ENCODE assay signal across 12 cellular contexts in genomic region chr6:154932562-154933027, GRCh38.
A peak's percentile ranks its signal among the peaks of the same experiment; 100 is the strongest.
DNase-seq lines count a peak whose midpoint lies in the region; ATAC-seq, FAIRE-seq and TF ChIP-seq lines count a peak whose summit lies in the region.
"Had no signal": no experiment of that assay in that cellular context is flagged by ENCODE, and none has a peak within 500 bp of the region (broad histone marks: within the 10 kb centered on the region; RNA-seq: fewer than 3 reads in every experiment).

No MANE protein-coding gene starts in this region.

- peak; percentile 45 for DNase-seq in AG04450 (ENCODE audit: low read depth, low spot score)
- DNase-seq in HT-29 (ENCODE audit: low spot score): peak; percentile 14
- DNase-seq in astrocyte (ENCODE audit: low read depth): peak; percentile 85
- DNase-seq in iPS-NIHi7 (ENCODE audit: extremely low spot score): peak; percentile 69
- no peak for DNase-seq in stimulated activated naive CD4-positive, alpha-beta T cell treated with Interleukin-2 at 50 U/mL for 16 hours (lab: John Stamatoyannopoulos, UW)
- DNase-seq: activated CD8-positive, alpha-beta memory T cell treated with anti-CD3 and anti-CD28 coated beads, Interleukin-2, amount 10 ng/mL, durations not matched to agents 7 days and 5 days; COR-L47; NCI-H1417 had no signal

- H3K9me3 ChIP-seq in AG04450 (ENCODE audit: control insufficient read depth, insufficient read depth, low read length) (no peaks in the 10 kb centered on the region), astrocyte (ENCODE audit: insufficient read depth, low read depth, low read length) (no peaks in the 10 kb centered on the region), gastroesophageal sphincter (no peaks in the 10 kb centered on the region)

- no peaks in the 10 kb centered on the region for H3K9me3 Mint-ChIP-seq in astrocyte (ENCODE audit: unreplicated experiment)
- H3K9me3 Mint-ChIP-seq: dendritic cell treated with granulocyte-macrophage colony-stimulating factor and Interleukin-4, amounts not matched to agents 40 ng/mL and 50 ng/mL, for 4 days had no signal

- peak; percentile 77 for FAIRE-seq in astrocyte (lab: Jason Lieb, UNC)

- no peaks in the 10 kb centered on the region for H3K36me3 Mint-ChIP-seq in astrocyte (ENCODE audit: low read depth, unreplicated experiment)
- H3K36me3 Mint-ChIP-seq: activated CD8-positive, alpha-beta memory T cell treated with anti-CD3 and anti-CD28 coated beads, Interleukin-2, amount 10 ng/mL, durations not matched to agents 7 days and 5 days had no signal

- H3K27me3 Mint-ChIP-seq in astrocyte (ENCODE audit: low read depth, unreplicated experiment): no peaks in the 10 kb centered on the region
- H3K27me3 Mint-ChIP-seq: activated CD8-positive, alpha-beta memory T cell treated with anti-CD3 and anti-CD28 coated beads, Interleukin-2, amount 10 ng/mL, durations not matched to agents 7 days and 5 days; dendritic cell treated with granulocyte-macrophage colony-stimulating factor and Interleukin-4, amounts not matched to agents 40 ng/mL and 50 ng/mL, for 4 days had no signal

- H3K4me2 ChIP-seq in astrocyte (ENCODE audit: low read length): peak overlapping the region; percentile 67

- H3K36me3 ChIP-seq in astrocyte (ENCODE audit: insufficient read depth, low read length): no peaks in the 10 kb centered on the region
- no peaks in the 10 kb centered on the region for H3K36me3 ChIP-seq in gastroesophageal sphincter

- H3K79me2 ChIP-seq in astrocyte (ENCODE audit: insufficient read depth, low read length): no peaks in the 10 kb centered on the region

- H3K4me1 ChIP-seq in astrocyte (ENCODE audit: insufficient read depth, low read length) (peaks cover 27% of the 10 kb centered on the region), gastroesophageal sphincter (peaks cover 0 to 15% (median 0%) of the 10 kb centered on the region in 3 donors)

- H3K4me1 Mint-ChIP-seq in astrocyte (ENCODE audit: low read depth, unreplicated experiment): peaks cover 41% of the 10 kb centered on the region

- no peak overlapping the region for H2AFZ ChIP-seq in astrocyte (ENCODE audit: low read depth, low read length)

- H3K27ac ChIP-seq in AG04450 (ENCODE audit: low read depth, low read length) (no peak overlapping the region), astrocyte (ENCODE audit: low read depth, low read length) (peak overlapping the region; percentile 50), gastroesophageal sphincter (no peak overlapping the region)

- 44 to 45% methylated on average over 2 to 4 of the region's 4 CpGs for WGBS in gastroesophageal sphincter (ENCODE audit: low coverage in 1 of 2), 2 donors

- ATAC-seq in GM19452 (IDR thresholded peaks at IDR 0.05; ENCODE audit: unreplicated experiment) (no peak), HG02642 (IDR thresholded peaks at IDR 0.05; ENCODE audit: poor library complexity, unreplicated experiment) (no peak), gastroesophageal sphincter (no peak)
- ATAC-seq: activated CD8-positive, alpha-beta memory T cell treated with anti-CD3 and anti-CD28 coated beads, Interleukin-2, amount 10 ng/mL, durations not matched to agents 7 days and 5 days had no signal

- peak overlapping the region; percentile 4 for H3K9ac ChIP-seq in astrocyte (ENCODE audit: low read length)

- H3K27ac Mint-ChIP-seq in astrocyte (ENCODE audit: unreplicated experiment): peak overlapping the region; percentile 92
- H3K27ac Mint-ChIP-seq: activated CD8-positive, alpha-beta memory T cell treated with anti-CD3 and anti-CD28 coated beads, Interleukin-2, amount 10 ng/mL, durations not matched to agents 7 days and 5 days; dendritic cell treated with granulocyte-macrophage colony-stimulating factor and Interleukin-4, amounts not matched to agents 40 ng/mL and 50 ng/mL, for 4 days had no signal

- no peak for TF ChIP-seq EP300 in gastroesophageal sphincter (IDR thresholded peaks at IDR 0.05)

- POLR2A ChIA-PET in AG04450 (lab: Yijun Ruan, JAX): interaction anchor here (1.8 kb wide), 1 partner anchor 239 kb away, joined by 4 read pairs; no protein-coding TSS in a partner anchor

- TF ChIP-seq CTCF in AG04450 (IDR thresholded peaks at IDR 0.05; ENCODE audit: low read depth, low read length) (no peak), astrocyte (IDR thresholded peaks at IDR 0.05; ENCODE audit: insufficient read depth, low read depth, low read length) (no peak), gastroesophageal sphincter (IDR thresholded peaks at IDR 0.05) (no peak)

- no peak for TF ChIP-seq POLR2A in gastroesophageal sphincter (IDR thresholded peaks at IDR 0.05)

- H3K4me3 ChIP-seq in AG04450 (ENCODE audit: low read depth, low read length) (no peak overlapping the region), astrocyte (ENCODE audit: insufficient read depth, low read depth, low read length) (peak overlapping the region; percentile 24), gastroesophageal sphincter (no peak overlapping the region)

- no peaks in the 10 kb centered on the region for H3K27me3 ChIP-seq in AG04450 (ENCODE audit: control insufficient read depth, insufficient read depth, low read length)
- H3K27me3 ChIP-seq in astrocyte (ENCODE audit: insufficient read depth, low read length): no peaks in the 10 kb centered on the region
- no peaks in the 10 kb centered on the region for H3K27me3 ChIP-seq in gastroesophageal sphincter

- peak overlapping the region; percentile 18 for H3K4me3 Mint-ChIP-seq in astrocyte (ENCODE audit: unreplicated experiment)
- H3K4me3 Mint-ChIP-seq: activated CD8-positive, alpha-beta memory T cell treated with anti-CD3 and anti-CD28 coated beads, Interleukin-2, amount 10 ng/mL, durations not matched to agents 7 days and 5 days; dendritic cell treated with granulocyte-macrophage colony-stimulating factor and Interleukin-4, amounts not matched to agents 40 ng/mL and 50 ng/mL, for 4 days had no signal

- no peaks in the 10 kb centered on the region for H4K20me1 ChIP-seq in astrocyte (ENCODE audit: insufficient read depth, low read length)

- CTCF ChIA-PET in AG04450 (lab: Charles Lee): interaction anchor here (1.3 to 10.1 kb wide), 2 partner anchors 64 to 239 kb away, joined by 4 to 163 read pairs; no protein-coding TSS in a partner anchor
